ENCODE assay signal across 31 cellular contexts in genomic region chr7:42414961-42415505, GRCh38.
DNase-seq lines count a peak whose midpoint lies in the region; ATAC-seq and TF ChIP-seq lines count a peak whose summit lies in the region.
"Had no signal": no experiment of that assay in that cellular context is flagged by ENCODE, and none has a peak within 500 bp of the region (broad histone marks: within the 10 kb centered on the region; RNA-seq: fewer than 3 reads in every experiment).

No MANE protein-coding gene starts in this region.

- no peak overlapping the region for H3K9ac ChIP-seq in adipocyte (ENCODE audit: low read length)
- H3K9ac ChIP-seq: KMS-11 had no signal

- peaks cover 4% of the 10 kb centered on the region for H3K9me3 ChIP-seq in adipocyte (ENCODE audit: control insufficient read depth, low read length)
- H3K9me3 ChIP-seq: gastroesophageal sphincter, left ventricle myocardium inferior, stomach, tibial artery had no signal

- H3K27ac Mint-ChIP-seq in nephron, result peak overlapping the region; percentile 86 to 97 (median 94)
- H3K27ac Mint-ChIP-seq: activated CD8-positive, alpha-beta T cell treated with anti-CD3 and anti-CD28 coated beads for 36 hours; activated naive CD4-positive, alpha-beta T cell treated with anti-CD3 and anti-CD28 coated beads, Interleukin-2, amount 50 U/mL, for 72 hours; activated T-helper 17 cell treated with anti-CD3 and anti-CD28 coated beads, Interleukin-2, amount 50 U/mL, for 72 hours; B cell; CD8-positive, alpha-beta T cell; H9; naive thymus-derived CD4-positive, alpha-beta T cell had no signal

- ATAC-seq in left colon, result no peak
- no peak for ATAC-seq in GM19395 (IDR thresholded peaks at IDR 0.05; ENCODE audit: unreplicated experiment)
- ATAC-seq: activated CD8-positive, alpha-beta T cell treated with anti-CD3 and anti-CD28 coated beads for 36 hours; activated naive CD4-positive, alpha-beta T cell treated with anti-CD3 and anti-CD28 coated beads, Interleukin-2, amount 50 U/mL, for 72 hours; activated T-helper 17 cell treated with anti-CD3 and anti-CD28 coated beads, Interleukin-2, amount 50 U/mL, for 72 hours; CD8-positive, alpha-beta T cell; gastroesophageal sphincter; naive thymus-derived CD4-positive, alpha-beta T cell had no signal

- TF ChIP-seq CTCF in fibroblast of mammary gland (conservative IDR thresholded peaks at IDR 0.05; ENCODE audit: control insufficient read depth, insufficient read depth, low read depth, low read length) (no peak), nephron (IDR thresholded peaks at IDR 0.05; ENCODE audit: unreplicated experiment in 3 of 3) (no peak)

- H3K4me3 Mint-ChIP-seq in nephron, result no peak overlapping the region
- H3K4me3 Mint-ChIP-seq: activated CD8-positive, alpha-beta T cell treated with anti-CD3 and anti-CD28 coated beads for 36 hours; activated T-helper 17 cell treated with anti-CD3 and anti-CD28 coated beads, Interleukin-2, amount 50 U/mL, for 72 hours; B cell; CD8-positive, alpha-beta T cell; H9; naive thymus-derived CD4-positive, alpha-beta T cell had no signal

- H3K36me3 ChIP-seq in adipocyte (ENCODE audit: control insufficient read depth, insufficient read depth, low read length, severe bottlenecking), result no peaks in the 10 kb centered on the region
- H3K36me3 ChIP-seq: gastroesophageal sphincter, left ventricle myocardium inferior, stomach, tibial artery had no signal

- no peaks in the 10 kb centered on the region for H3K4me1 ChIP-seq in adipocyte (ENCODE audit: control insufficient read depth, insufficient read depth, low read length)
- H3K4me1 ChIP-seq: gastroesophageal sphincter, left ventricle myocardium inferior, stomach, tibial artery had no signal

- H3K36me3 Mint-ChIP-seq in nephron (ENCODE audit: low read depth), result no peaks in the 10 kb centered on the region
- H3K36me3 Mint-ChIP-seq: activated naive CD4-positive, alpha-beta T cell treated with anti-CD3 and anti-CD28 coated beads, Interleukin-2, amount 50 U/mL, for 72 hours; CD8-positive, alpha-beta T cell; naive thymus-derived CD4-positive, alpha-beta T cell had no signal

- H3K4me3 ChIP-seq in adipocyte (ENCODE audit: low read length), result no peak overlapping the region
- H3K4me3 ChIP-seq in fibroblast of mammary gland (ENCODE audit: control insufficient read depth, low read depth, low read length), result no peak overlapping the region
- H3K4me3 ChIP-seq: gastroesophageal sphincter, hepatocyte, left ventricle myocardium inferior, skin epidermis, stomach, tibial artery had no signal

- no peaks in the 10 kb centered on the region for H3K9me3 Mint-ChIP-seq in nephron
- H3K9me3 Mint-ChIP-seq: activated CD8-positive, alpha-beta T cell treated with anti-CD3 and anti-CD28 coated beads for 36 hours; activated T-helper 17 cell treated with anti-CD3 and anti-CD28 coated beads, Interleukin-2, amount 50 U/mL, for 72 hours; CD8-positive, alpha-beta T cell; H9 had no signal

- H3K27me3 Mint-ChIP-seq in nephron (ENCODE audit: low read depth), result no peaks in the 10 kb centered on the region
- H3K27me3 Mint-ChIP-seq: activated CD8-positive, alpha-beta T cell treated with anti-CD3 and anti-CD28 coated beads for 36 hours; activated T-helper 17 cell treated with anti-CD3 and anti-CD28 coated beads, Interleukin-2, amount 50 U/mL, for 72 hours; B cell had no signal

- H3K27me3 ChIP-seq in adipocyte (replicated peaks; ENCODE audit: control insufficient read depth, insufficient read depth, low read length), result no peaks in the 10 kb centered on the region
- H3K27me3 ChIP-seq: gastroesophageal sphincter, hepatocyte, stomach, tibial artery had no signal

- intact Hi-C loops in left colon (cut with DNase I, micrococcal nuclease), result no loop called here

- DNase-seq in ELR (ENCODE audit: low read depth), result peak; percentile 8
- DNase-seq in adipocyte (ENCODE audit: low read depth), result peak; percentile 46
- DNase-seq in fibroblast of mammary gland (ENCODE audit: low read depth), result peak; percentile 11
- no peak for DNase-seq in hippocampal formation (lab: John Stamatoyannopoulos, UW)
- DNase-seq in left colon, result no peak
- DNase-seq in nucleus accumbens (lab: John Stamatoyannopoulos, UW), result no peak
- DNase-seq: activated CD8-positive, alpha-beta T cell treated with anti-CD3 and anti-CD28 coated beads for 36 hours; aorta; CD8-positive, alpha-beta T cell; cerebellar nuclear complex; DMS 273 treated with DMSO at 0.1 percent for 48 hours; H9; left ventricle myocardium inferior; midbrain; naive thymus-derived CD4-positive, alpha-beta T cell; NCI-H1436 treated with DMSO at 0.1 percent for 48 hours; OCI-M1; Right ventricle myocardium superior; stimulated activated CD8-positive, alpha-beta memory T cell treated with anti-CD3 and anti-CD28 coated beads, Interleukin-4, amount 100 ng/mL, for 48 hours; stomach; T-helper 2 cell; tibial artery had no signal

- H3K4me1 Mint-ChIP-seq in nephron, result peaks cover 11% of the 10 kb centered on the region
- H3K4me1 Mint-ChIP-seq: activated T-helper 17 cell treated with anti-CD3 and anti-CD28 coated beads, Interleukin-2, amount 50 U/mL, for 72 hours; B cell; H9; naive thymus-derived CD4-positive, alpha-beta T cell had no signal

Comparison
In these comparisons a context has a peak if more than half of its experiments do, and no peak if none do; other contexts are left out.
1. DNase-seq: peak in ELR (single experiment), adipocyte (single experiment) and fibroblast of mammary gland (single experiment); none in hippocampal formation (0 of 2), left colon (0 of 2) and nucleus accumbens (0 of 56).